Comparison of ENCODE assay signal across 14 cellular contexts in the genomic region with DNA sequence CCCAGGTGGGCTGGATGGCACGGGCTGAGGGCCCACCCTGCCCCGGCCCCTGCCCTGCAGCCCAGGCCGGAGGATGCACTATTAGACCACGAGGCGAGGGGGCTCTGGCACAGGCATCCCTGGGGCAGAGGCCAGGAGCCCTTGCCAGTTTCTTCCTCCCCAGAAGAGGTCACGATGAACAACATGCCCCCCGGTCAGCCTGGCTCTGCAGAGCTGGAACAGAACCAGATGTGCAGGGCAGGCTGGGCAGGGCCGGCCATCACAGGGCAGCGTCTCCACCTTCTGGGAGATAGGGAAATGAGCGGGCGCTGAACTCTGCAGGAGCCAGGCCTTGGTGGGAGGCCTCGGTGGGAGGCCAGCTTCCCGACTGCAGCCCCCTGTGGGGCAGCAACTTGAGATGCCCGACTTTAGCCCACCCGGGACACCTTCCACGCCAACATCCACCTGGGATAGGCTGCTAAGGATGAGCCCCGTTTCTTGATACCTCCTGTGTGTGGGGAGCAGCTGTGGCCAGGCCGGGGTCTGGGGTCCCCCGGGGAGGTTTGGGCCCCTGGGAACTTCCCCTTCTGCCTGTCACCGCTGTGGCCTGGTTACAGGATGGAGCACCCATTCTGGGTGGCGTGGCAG. TPM values are rescaled to one million over a fixed set of nuclear protein-coding genes. Genes with fewer than 3 reads are reported as not detected.
DNase-seq lines count a peak whose midpoint lies in the region; ATAC-seq and TF ChIP-seq lines count a peak whose summit lies in the region.
"Had no signal": no experiment of that assay in that cellular context is flagged by ENCODE, and none has a peak within 500 bp of the region (broad histone marks: within the 10 kb centered on the region; RNA-seq: fewer than 3 reads in every experiment).

No MANE protein-coding gene starts in this region.

- WGBS in sigmoid colon, 2 donors, result 37 to 77% methylated on average over 21 of the region's 21 CpGs

- TF ChIP-seq POLR2A in Peyer's patch (IDR thresholded peaks at IDR 0.05) (no peak), sigmoid colon (IDR thresholded peaks at IDR 0.05) (no peak)

- H3F3A ChIP-seq in PC-9 (ENCODE audit: insufficient read depth, low read depth), result peaks cover 2% of the 10 kb centered on the region

- DNase-seq in activated T-cell treated with anti-CD3 and anti-CD28 coated beads, Interleukin-2, amount 50 U/mL, for 24 hours, result peak; percentile 25
- no peak for DNase-seq in activated T-cell treated with anti-CD3 and anti-CD28 coated beads for 4 hours
- peak in 2 of 3 donors; percentile 46 to 47 for DNase-seq in Peyer's patch
- peak; percentile 31 for DNase-seq in left ventricle myocardium superior
- DNase-seq in sigmoid colon, result peak; percentile 45
- DNase-seq in HUDEP-2 (lab: John Stamatoyannopoulos, UW; ENCODE audit: unreplicated experiment in 76 of 76), result no peak
- no peak for DNase-seq in PC-9
- no peak for DNase-seq in NOMO-1 treated with dmso at 0.1 percent for 144 hours (lab: John Stamatoyannopoulos, UW; ENCODE audit: unreplicated experiment)
- DNase-seq: activated CD4-positive, alpha-beta memory T cell treated with anti-CD3 and anti-CD28 coated beads for 36 hours; activated naive CD8-positive, alpha-beta T cell treated with anti-CD3 and anti-CD28 coated beads, Interleukin-2, amount 50 U/mL, for 24 hours; DMS53; naive B cell; NCI-H2171 had no signal

- ATAC-seq in left ventricle myocardium superior, result no peak
- ATAC-seq: activated naive CD8-positive, alpha-beta T cell treated with anti-CD3 and anti-CD28 coated beads, Interleukin-2, amount 50 U/mL, for 24 hours had no signal

- H3K9me3 ChIP-seq in Peyer's patch (no peaks in the 10 kb centered on the region), sigmoid colon (no peaks in the 10 kb centered on the region), PC-9 (ENCODE audit: insufficient read depth, low read depth) (no peaks in the 10 kb centered on the region)

- no peaks in the 10 kb centered on the region for H3K27me3 Mint-ChIP-seq in activated T-cell treated with anti-CD3 and anti-CD28 coated beads, Interleukin-2, amount 50 U/mL, for 24 hours
- H3K27me3 Mint-ChIP-seq: activated CD4-positive, alpha-beta memory T cell treated with anti-CD3 and anti-CD28 coated beads for 36 hours; activated naive CD8-positive, alpha-beta T cell treated with anti-CD3 and anti-CD28 coated beads, Interleukin-2, amount 50 U/mL, for 24 hours; naive B cell had no signal

- intact Hi-C loops in left ventricle myocardium superior (cut with micrococcal nuclease), result no loop called here
- intact Hi-C loops in sigmoid colon (cut with DNase I), result no loop called here
- intact Hi-C loops in PC-9 (cut with micrococcal nuclease; ENCODE audit: unreplicated experiment), result no loop called here

- no peak overlapping the region for H3K4me3 Mint-ChIP-seq in activated T-cell treated with anti-CD3 and anti-CD28 coated beads, Interleukin-2, amount 50 U/mL, for 24 hours
- H3K4me3 Mint-ChIP-seq: activated CD4-positive, alpha-beta memory T cell treated with anti-CD3 and anti-CD28 coated beads for 36 hours; activated naive CD8-positive, alpha-beta T cell treated with anti-CD3 and anti-CD28 coated beads, Interleukin-2, amount 50 U/mL, for 24 hours; naive B cell; T-helper 1 cell treated with Interleukin-12 subunit alpha and Interleukin-12 subunit beta and Interleukin-4 antibody, amounts not matched to agents 30 μg/mL and 1 μg/mL, for 36 hours had no signal

- H4K20me1 ChIP-seq in PC-9 (ENCODE audit: insufficient read depth), result no peaks in the 10 kb centered on the region; the same call in 1 of the 2 replicates

- H3K27ac ChIP-seq in Peyer's patch (no peak overlapping the region), sigmoid colon (no peak overlapping the region), PC-9 (no peak overlapping the region)

- H3K4me3 ChIP-seq in Peyer's patch (no peak overlapping the region), sigmoid colon (no peak overlapping the region), PC-9 (no peak overlapping the region)

- TF ChIP-seq CTCF in Peyer's patch (IDR thresholded peaks at IDR 0.05) (peak in 2 of 6 experiments; percentile 8 to 17), sigmoid colon (IDR thresholded peaks at IDR 0.05) (no peak), PC-9 (conservative IDR thresholded peaks at IDR 0.05) (no peak)

- H3K79me2 ChIP-seq in PC-9 (ENCODE audit: low read depth), result no peaks in the 10 kb centered on the region

- H2AFZ ChIP-seq in PC-9, result no peak overlapping the region

- no peak overlapping the region for H3K4me2 ChIP-seq in PC-9

- H3K27me3 ChIP-seq in Peyer's patch (no peaks in the 10 kb centered on the region), sigmoid colon (no peaks in the 10 kb centered on the region), PC-9 (ENCODE audit: insufficient read depth, low read depth) (no peaks in the 10 kb centered on the region)

- H3K4me1 ChIP-seq in Peyer's patch (peaks cover 0 to 15% (median 0%) of the 10 kb centered on the region in 4 donors), sigmoid colon (peaks cover 0 to 48% (median 33%) of the 10 kb centered on the region in 4 donors), PC-9 (replicated peaks; ENCODE audit: insufficient read depth) (peaks cover 13% of the 10 kb centered on the region)

- POLR2A ChIA-PET in PC-9 (lab: Charles Lee; ENCODE audit: unreplicated experiment), result no interaction called here

- H3K9me3 Mint-ChIP-seq in activated T-cell treated with anti-CD3 and anti-CD28 coated beads, Interleukin-2, amount 50 U/mL, for 24 hours, result no peaks in the 10 kb centered on the region
- H3K9me3 Mint-ChIP-seq: activated CD4-positive, alpha-beta memory T cell treated with anti-CD3 and anti-CD28 coated beads for 36 hours; activated naive CD8-positive, alpha-beta T cell treated with anti-CD3 and anti-CD28 coated beads, Interleukin-2, amount 50 U/mL, for 24 hours; naive B cell; T-helper 1 cell treated with Interleukin-12 subunit alpha and Interleukin-12 subunit beta and Interleukin-4 antibody, amounts not matched to agents 30 μg/mL and 1 μg/mL, for 36 hours had no signal

- no peaks in the 10 kb centered on the region for H3K36me3 Mint-ChIP-seq in activated T-cell treated with anti-CD3 and anti-CD28 coated beads, Interleukin-2, amount 50 U/mL, for 24 hours (ENCODE audit: low read depth)
- H3K36me3 Mint-ChIP-seq: activated CD4-positive, alpha-beta memory T cell treated with anti-CD3 and anti-CD28 coated beads for 36 hours; naive B cell had no signal

- H3K36me3 ChIP-seq in Peyer's patch (peaks cover 0 to 5% (median 0%) of the 10 kb centered on the region in 3 donors), sigmoid colon (peaks cover 0 to 25% (median 6%) of the 10 kb centered on the region in 4 donors), PC-9 (ENCODE audit: low read depth) (no peaks in the 10 kb centered on the region)

- no peak for TF ChIP-seq EP300 in sigmoid colon (IDR thresholded peaks at IDR 0.05)

- no peak overlapping the region for H3K27ac Mint-ChIP-seq in activated T-cell treated with anti-CD3 and anti-CD28 coated beads, Interleukin-2, amount 50 U/mL, for 24 hours
- H3K27ac Mint-ChIP-seq: activated CD4-positive, alpha-beta memory T cell treated with anti-CD3 and anti-CD28 coated beads for 36 hours; activated naive CD8-positive, alpha-beta T cell treated with anti-CD3 and anti-CD28 coated beads, Interleukin-2, amount 50 U/mL, for 24 hours; naive B cell; T-helper 1 cell treated with Interleukin-12 subunit alpha and Interleukin-12 subunit beta and Interleukin-4 antibody, amounts not matched to agents 30 μg/mL and 1 μg/mL, for 36 hours had no signal

- H3K4me1 Mint-ChIP-seq in activated T-cell treated with anti-CD3 and anti-CD28 coated beads, Interleukin-2, amount 50 U/mL, for 24 hours (ENCODE audit: low read depth), result peaks cover 13% of the 10 kb centered on the region
- H3K4me1 Mint-ChIP-seq: naive B cell had no signal

- H3K9me2 ChIP-seq in PC-9 (ENCODE audit: insufficient read depth), result no peaks in the 10 kb centered on the region

- CTCF ChIA-PET in PC-9 (lab: Charles Lee), result no interaction called here

- no TSS peak for BruUV-seq in PC-9 (replicated peaks; lab: Mats Ljungman, UMichigan)

RNA-seq across cellular contexts. Expression of a gene that starts 21.8 kb away (rescaled TPM):
- total RNA-seq in Peyer's patch (1 to 10 TPM; 3.1 to 6.6 (median 4.9) TPM), left ventricle myocardium superior (3.4 TPM), sigmoid colon (10 to 100 TPM in 1 of 4 donors, 1 to 10 TPM in 3; 3.6 to 15.0 (median 5.3) TPM), PC-9 (2021) (10.3 and 13.9 TPM in 2 replicates)
- polyA plus RNA-seq in sigmoid colon, result 1 to 10 TPM; 2.5 to 7.0 (median 3.0) TPM

RNA-seq across cellular contexts. Expression of a gene that starts 21.8 kb away (rescaled TPM):
- total RNA-seq in Peyer's patch (10 to 100 TPM in 3 of 4 donors, 1 to 10 TPM in 1; 2.5 to 26.1 (median 22.8) TPM), left ventricle myocardium superior (8.0 TPM), sigmoid colon (10 to 100 TPM in 1 of 4 donors, 1 to 10 TPM in 3; 6.6 to 15.0 (median 8.7) TPM), PC-9 (2021) (20.9 and 23.5 TPM in 2 replicates)
- 1 to 10 TPM; 1.8 to 7.8 (median 2.8) TPM for polyA plus RNA-seq in sigmoid colon

Comparison
In these comparisons a context has a peak if more than half of its experiments do, and no peak if none do; other contexts are left out.
1. DNase-seq: peak in activated T-cell treated with anti-CD3 and anti-CD28 coated beads, Interleukin-2, amount 50 U/mL, for 24 hours (single experiment), Peyer's patch (2 of 3), left ventricle myocardium superior (single experiment) and sigmoid colon (single experiment); none in activated T-cell treated with anti-CD3 and anti-CD28 coated beads for 4 hours (single experiment), HUDEP-2 (0 of 76), PC-9 (0 of 2) and NOMO-1 treated with dmso at 0.1 percent for 144 hours (single experiment).